ENCODE assay signal across 27 cellular contexts in the genomic region with DNA sequence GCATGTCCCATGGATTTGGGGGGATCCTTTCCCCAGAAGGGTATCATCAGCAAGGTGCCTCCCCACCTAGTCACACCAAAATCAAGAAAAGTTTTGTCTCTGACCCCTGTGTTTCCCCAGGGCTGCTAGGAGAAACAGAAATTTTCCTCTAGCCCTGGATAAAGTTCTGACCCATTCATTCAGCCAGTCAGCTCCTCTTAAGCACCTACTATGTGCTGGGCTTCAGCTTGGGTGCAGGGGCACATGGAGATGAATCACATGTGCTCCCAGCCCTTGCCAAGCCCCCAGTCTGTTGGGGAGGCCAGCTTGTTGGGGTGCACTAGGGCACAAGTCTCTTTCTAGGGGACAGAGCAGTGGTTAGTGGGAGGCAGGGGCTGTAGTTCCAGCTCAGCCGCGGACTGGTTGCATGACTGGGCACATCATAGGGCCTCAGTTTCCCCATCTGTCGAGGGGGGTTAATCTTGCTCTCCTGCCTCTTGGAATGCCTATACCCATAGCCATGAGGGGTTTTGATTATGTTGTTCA. TPM values are rescaled to one million over a fixed set of nuclear protein-coding genes. Genes with fewer than 3 reads are reported as not detected.
"Had no signal": no experiment of that assay in that cellular context is flagged by ENCODE, and none has a peak within 500 bp of the region (broad histone marks: within the 10 kb centered on the region; RNA-seq: fewer than 3 reads in every experiment).

No MANE protein-coding gene starts in this region.

- H3K9me3 ChIP-seq: breast epithelium, SJCRH30, SK-N-SH had no signal

- H3K36me3 Mint-ChIP-seq: activated naive CD8-positive, alpha-beta T cell treated with anti-CD3 and anti-CD28 coated beads, Interleukin-2, amount 10 ng/mL, durations not matched to agents 7 days and 5 days had no signal

- H3K4me2 ChIP-seq: SK-N-SH had no signal

- DNase-seq: activated CD4-positive, alpha-beta T cell treated with anti-CD3 and anti-CD28 coated beads for 36 hours; activated CD4-positive, alpha-beta T cell treated with anti-CD3 and anti-CD28 coated beads, Interleukin-2, amount 50 U/mL, for 1 hour; activated CD4-positive, CD25-positive, alpha-beta regulatory T cell; activated CD8-positive, alpha-beta memory T cell treated with anti-CD3 and anti-CD28 coated beads, Interleukin-2, amount 50 U/mL, for 4 hours; activated CD8-positive, alpha-beta T cell treated with anti-CD3 and anti-CD28 coated beads for 36 hours; activated naive CD4-positive, alpha-beta T cell treated with anti-CD3 and anti-CD28 coated beads, Interleukin-2, amount 50 U/mL, for 16 hours; activated naive CD8-positive, alpha-beta T cell treated with anti-CD3 and anti-CD28 coated beads, Interleukin-2, amount 10 ng/mL, durations not matched to agents 7 days and 5 days; aorta; Karpas-422; MM.1S; NCI-H1105; NCI-H1436; NCI-H1694 treated with DMSO at 0.1 percent for 48 hours; NCI-H2029 treated with DMSO at 0.1 percent for 48 hours; NCI-H510A treated with DMSO at 0.1 percent for 48 hours; NCI-H69; NK-92 treated with Interleukin-12 subunit alpha and Interleukin-12 subunit beta, amount 100 ng/mL, for 24 hours; OCI-M1; Right ventricle myocardium superior; RPMI8226; SJCRH30; SK-N-SH; T-helper 1 cell had no signal

- H3K9me3 Mint-ChIP-seq: activated CD8-positive, alpha-beta T cell treated with anti-CD3 and anti-CD28 coated beads for 36 hours; activated naive CD8-positive, alpha-beta T cell treated with anti-CD3 and anti-CD28 coated beads, Interleukin-2, amount 10 ng/mL, durations not matched to agents 7 days and 5 days had no signal

- H3K4me3 ChIP-seq: breast epithelium, SJCRH30 had no signal

- H3K9ac ChIP-seq: SK-N-SH had no signal

- H3K27ac Mint-ChIP-seq: activated CD4-positive, alpha-beta T cell treated with anti-CD3 and anti-CD28 coated beads for 36 hours; activated CD8-positive, alpha-beta T cell treated with anti-CD3 and anti-CD28 coated beads for 36 hours; activated naive CD8-positive, alpha-beta T cell treated with anti-CD3 and anti-CD28 coated beads, Interleukin-2, amount 10 ng/mL, durations not matched to agents 7 days and 5 days had no signal

- H3K27me3 ChIP-seq: breast epithelium, SJCRH30 had no signal

- ATAC-seq: activated CD4-positive, alpha-beta T cell treated with anti-CD3 and anti-CD28 coated beads for 36 hours; activated CD8-positive, alpha-beta T cell treated with anti-CD3 and anti-CD28 coated beads for 36 hours; Panc1 had no signal

- H3K4me3 Mint-ChIP-seq: activated CD4-positive, alpha-beta T cell treated with anti-CD3 and anti-CD28 coated beads for 36 hours; activated CD8-positive, alpha-beta T cell treated with anti-CD3 and anti-CD28 coated beads for 36 hours; activated naive CD8-positive, alpha-beta T cell treated with anti-CD3 and anti-CD28 coated beads, Interleukin-2, amount 10 ng/mL, durations not matched to agents 7 days and 5 days had no signal

- H3K36me3 ChIP-seq: breast epithelium, SJCRH30 had no signal

- H3K27ac ChIP-seq: SJCRH30, VCaP had no signal

RNA-seq across cellular contexts. Expression of gene DAB2IP, which starts 3.9 kb away (rescaled TPM):
- total RNA-seq: T-helper 2 cell treated with Interferon-gamma antibody and Interleukin-4, amounts not matched to agents 100 ng/mL and 5 ng/mL, for 36 hours had no signal
